In genomic region chr2:233468746-233469110, GRCh38 we compare ENCODE assay signal across 1 cellular context.
TF ChIP-seq lines count a peak whose summit lies in the region.

No MANE protein-coding gene starts in this region.

TF ChIP-seq in HepG2, 621 proteins besides CTCF, POLR2A, EP300 and RAD21:
- TF ChIP-seq E2F1 (CRISPR knock-in tag; IDR thresholded peaks at IDR 0.05) (no peak), SMC3 (IDR thresholded peaks at IDR 0.05; ENCODE audit: low read length) (no peak), PHF5A (CRISPR knock-in tag; IDR thresholded peaks at IDR 0.05; ENCODE audit: low read depth, unreplicated experiment) (no peak), MZF1 (CRISPR knock-in tag; IDR thresholded peaks at IDR 0.05; ENCODE audit: borderline replicate concordance) (no peak), GATAD2A (CRISPR knock-in tag; IDR thresholded peaks at IDR 0.05) (no peak), ZNF605 (CRISPR knock-in tag; IDR thresholded peaks at IDR 0.05) (no peak), ZNF562 (CRISPR knock-in tag; IDR thresholded peaks at IDR 0.05; ENCODE audit: borderline replicate concordance) (no peak), ZNF530 (CRISPR knock-in tag; IDR thresholded peaks at IDR 0.05; ENCODE audit: low read depth) (no peak), PPARG (CRISPR knock-in tag; conservative IDR thresholded peaks at IDR 0.05) (no peak), ZNF296 (CRISPR knock-in tag; conservative IDR thresholded peaks at IDR 0.05) (no peak), CEBPZ (IDR thresholded peaks at IDR 0.05; ENCODE audit: low read length) (no peak)
